ENCODE assay signal across 12 cellular contexts in genomic region chr18:13608791-13609552, GRCh38.
DNase-seq lines count a peak whose midpoint lies in the region; ATAC-seq and TF ChIP-seq lines count a peak whose summit lies in the region.
"Had no signal": no experiment of that assay in that cellular context is flagged by ENCODE, and none has a peak within 500 bp of the region (broad histone marks: within the 10 kb centered on the region; RNA-seq: fewer than 3 reads in every experiment).

No MANE protein-coding gene starts in this region.

- CTCF ChIA-PET in activated CD8-positive, alpha-beta T cell treated with anti-CD3 and anti-CD28 coated beads for 36 hours (lab: Charles Lee) = interaction anchor here (1.0 to 2.5 kb wide), 8 partner anchors 12 to 52 kb away, joined by 3 to 13 read pairs (median 4); no protein-coding TSS in a partner anchor
- CTCF ChIA-PET in naive thymus-derived CD4-positive, alpha-beta T cell (lab: Charles Lee) = no interaction called here

- H3K36me3 Mint-ChIP-seq in activated CD8-positive, alpha-beta T cell treated with anti-CD3 and anti-CD28 coated beads for 36 hours (ENCODE audit: low read depth) = peaks cover 13% of the 10 kb centered on the region
- H3K36me3 Mint-ChIP-seq in naive thymus-derived CD4-positive, alpha-beta T cell = peaks cover 0 to 7% (median 0%) of the 10 kb centered on the region in 5 donors

- peak overlapping the region; percentile 13 for H3K4me3 ChIP-seq in naive thymus-derived CD4-positive, alpha-beta T cell (ENCODE audit: low read length)
- H3K4me3 ChIP-seq in brain microvascular endothelial cell (ENCODE audit: low read depth, low read length) = no peak overlapping the region
- H3K4me3 ChIP-seq: transverse colon had no signal

- H3K9me3 ChIP-seq in KOPT-K1 (ENCODE audit: insufficient read depth, low read length, poor library complexity, severe bottlenecking) = no peaks in the 10 kb centered on the region
- H3K9me3 ChIP-seq in naive thymus-derived CD4-positive, alpha-beta T cell (ENCODE audit: control insufficient read depth in 2 of 3, low read length in 3 of 3) = no peaks in the 10 kb centered on the region
- H3K9me3 ChIP-seq: transverse colon had no signal

- H3K27me3 ChIP-seq in naive thymus-derived CD4-positive, alpha-beta T cell (ENCODE audit: control insufficient read depth in 2 of 2, insufficient read depth in 2 of 2, low read length in 2 of 2) = no peaks in the 10 kb centered on the region
- H3K27me3 ChIP-seq in brain microvascular endothelial cell (replicated peaks) = peaks cover 6% of the 10 kb centered on the region
- H3K27me3 ChIP-seq: transverse colon had no signal

- H3K36me3 ChIP-seq in KOPT-K1 (ENCODE audit: insufficient read depth, low read length) (peaks cover 6% of the 10 kb centered on the region), brain microvascular endothelial cell (replicated peaks) (no peaks in the 10 kb centered on the region)
- no peaks in the 10 kb centered on the region for H3K36me3 ChIP-seq in naive thymus-derived CD4-positive, alpha-beta T cell (ENCODE audit: control insufficient read depth in 2 of 3, insufficient read depth in 3 of 3, low read length in 3 of 3)
- H3K36me3 ChIP-seq: transverse colon had no signal

- POLR2A ChIA-PET in activated CD8-positive, alpha-beta T cell treated with anti-CD3 and anti-CD28 coated beads for 36 hours (lab: Charles Lee) = interaction anchor here (0.7 to 2.7 kb wide), 15 partner anchors 11 to 330 kb away, joined by 3 to 9 read pairs (median 3); no protein-coding TSS in a partner anchor
- POLR2A ChIA-PET in naive thymus-derived CD4-positive, alpha-beta T cell (lab: Charles Lee) = interaction anchor here (0.8 to 1.1 kb wide), 3 partner anchors 8 to 389 kb away, joined by 3 to 4 read pairs (median 3); no protein-coding TSS in a partner anchor

- H3K27ac ChIP-seq in KOPT-K1 (ENCODE audit: low read depth, low read length, poor library complexity, severe bottlenecking) (peak overlapping the region; percentile 98), brain microvascular endothelial cell (no peak overlapping the region)
- H3K27ac ChIP-seq in naive thymus-derived CD4-positive, alpha-beta T cell (ENCODE audit: low read depth, low read length) = peak overlapping the region; percentile 17
- H3K27ac ChIP-seq: epithelial cell of prostate, transverse colon had no signal

- H3K27me3 Mint-ChIP-seq in activated CD8-positive, alpha-beta T cell treated with anti-CD3 and anti-CD28 coated beads for 36 hours = no peaks in the 10 kb centered on the region
- no peaks in the 10 kb centered on the region for H3K27me3 Mint-ChIP-seq in naive thymus-derived CD4-positive, alpha-beta T cell

- peaks cover 17 to 23% of the 10 kb centered on the region in 2 donors for H3K4me1 ChIP-seq in naive thymus-derived CD4-positive, alpha-beta T cell (ENCODE audit: control insufficient read depth in 2 of 2, insufficient read depth in 2 of 2, low read length in 2 of 2)

- in situ Hi-C loops in brain microvascular endothelial cell (cut with HindIII; ENCODE audit: low pct_ligation_motif_present, low sequenced_read_pairs) = no loop called here

- peaks cover 5% of the 10 kb centered on the region for H3K9me3 Mint-ChIP-seq in activated CD8-positive, alpha-beta T cell treated with anti-CD3 and anti-CD28 coated beads for 36 hours
- H3K9me3 Mint-ChIP-seq in naive thymus-derived CD4-positive, alpha-beta T cell = peaks cover 0 to 5% (median 0%) of the 10 kb centered on the region in 11 donors
- H3K9me3 Mint-ChIP-seq: neural crest cell had no signal

- intact Hi-C loops in activated CD8-positive, alpha-beta T cell treated with anti-CD3 and anti-CD28 coated beads for 36 hours (cut with micrococcal nuclease) = no loop called here
- intact Hi-C loops in naive thymus-derived CD4-positive, alpha-beta T cell (cut with micrococcal nuclease) = no loop called here

- DNase-seq in DMS79 (lab: John Stamatoyannopoulos, UW) (peak; percentile 34), GM19240 (ENCODE audit: insufficient read length, low spot score) (no peak), brain microvascular endothelial cell (no peak), UCSD-AML1 (lab: John Stamatoyannopoulos, UW; ENCODE audit: unreplicated experiment) (no peak)
- DNase-seq in activated CD8-positive, alpha-beta T cell treated with anti-CD3 and anti-CD28 coated beads for 36 hours = peak; percentile 78
- DNase-seq in naive thymus-derived CD4-positive, alpha-beta T cell = peak in 2 of 9 donors; percentile 17 to 23
- DNase-seq: DMS 273 treated with DMSO at 0.1 percent for 48 hours, transverse colon had no signal

- TF ChIP-seq CTCF in activated CD8-positive, alpha-beta T cell treated with anti-CD3 and anti-CD28 coated beads for 36 hours (IDR thresholded peaks at IDR 0.05) = no peak
- no peak for TF ChIP-seq CTCF in brain microvascular endothelial cell (IDR thresholded peaks at IDR 0.05; ENCODE audit: low read depth, low read length, missing control alignments)

- peak; percentile 38 for ATAC-seq in activated CD8-positive, alpha-beta T cell treated with anti-CD3 and anti-CD28 coated beads for 36 hours
- ATAC-seq in naive thymus-derived CD4-positive, alpha-beta T cell = peak; percentile 12
- ATAC-seq in HG03460 (IDR thresholded peaks at IDR 0.05; ENCODE audit: unreplicated experiment) = no peak

- peak overlapping the region; percentile 67 for H3K4me3 Mint-ChIP-seq in activated CD8-positive, alpha-beta T cell treated with anti-CD3 and anti-CD28 coated beads for 36 hours
- H3K4me3 Mint-ChIP-seq in naive thymus-derived CD4-positive, alpha-beta T cell = peak overlapping the region in 5 of 10 donors; percentile 9 to 68 (median 40)
- H3K4me3 Mint-ChIP-seq: neural crest cell had no signal

- peak overlapping the region; percentile 82 for H3K27ac Mint-ChIP-seq in activated CD8-positive, alpha-beta T cell treated with anti-CD3 and anti-CD28 coated beads for 36 hours
- peak overlapping the region; percentile 52 to 90 (median 75) for H3K27ac Mint-ChIP-seq in naive thymus-derived CD4-positive, alpha-beta T cell

- H3K4me1 Mint-ChIP-seq in activated CD8-positive, alpha-beta T cell treated with anti-CD3 and anti-CD28 coated beads for 36 hours (ENCODE audit: low read depth) = peaks cover 62% of the 10 kb centered on the region
- peaks cover 35 to 57% (median 50%) of the 10 kb centered on the region in 7 donors for H3K4me1 Mint-ChIP-seq in naive thymus-derived CD4-positive, alpha-beta T cell

Comparison
In these comparisons a context has a peak if more than half of its experiments do, and no peak if none do; other contexts are left out.
1. DNase-seq: peak in DMS79 (single experiment) and activated CD8-positive, alpha-beta T cell treated with anti-CD3 and anti-CD28 coated beads for 36 hours (single experiment); none in GM19240 (single experiment), brain microvascular endothelial cell (single experiment) and UCSD-AML1 (single experiment).